13 cellular contexts compared by ENCODE assay signal in the genomic region with DNA sequence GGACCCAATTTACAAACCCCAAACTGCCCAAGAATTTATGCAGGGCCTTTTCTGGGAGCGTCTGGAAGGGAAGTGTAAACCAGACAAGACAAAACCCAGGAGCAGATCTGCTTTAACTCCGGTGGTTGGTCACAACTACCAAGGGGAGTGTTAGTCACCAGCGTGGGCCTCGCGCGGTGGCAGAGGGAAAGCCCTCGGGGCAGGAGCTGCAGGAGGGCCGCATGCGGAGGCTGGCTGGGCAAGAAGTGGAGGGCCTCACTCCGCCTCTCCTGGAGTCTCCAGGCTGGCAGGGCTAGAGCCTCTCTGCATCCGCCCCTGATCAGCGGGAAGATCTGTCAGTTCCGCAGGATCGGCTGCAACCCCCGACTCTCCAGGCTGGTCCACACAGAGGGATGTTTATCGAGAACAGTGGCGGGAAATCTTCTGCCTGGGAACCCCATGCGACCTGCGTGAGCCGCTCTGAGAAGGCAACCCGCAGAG. TPM values are rescaled to one million over a fixed set of nuclear protein-coding genes. Genes with fewer than 3 reads are reported as not detected.
DNase-seq lines count a peak whose midpoint lies in the region; ATAC-seq and TF ChIP-seq lines count a peak whose summit lies in the region.
"Had no signal": no experiment of that assay in that cellular context is flagged by ENCODE, and none has a peak within 500 bp of the region (broad histone marks: within the 10 kb centered on the region; RNA-seq: fewer than 3 reads in every experiment).

No MANE protein-coding gene starts in this region.

- peaks cover 5% of the 10 kb centered on the region for H3K4me1 ChIP-seq in mucosa of descending colon (ENCODE audit: low read depth)

- intact Hi-C loops in mucosa of descending colon (cut with DNase I, micrococcal nuclease) = no loop called here

- H3K36me3 ChIP-seq in neural cell (ENCODE audit: insufficient read depth, low read length) (no peaks in the 10 kb centered on the region), mucosa of descending colon (ENCODE audit: low read depth) (no peaks in the 10 kb centered on the region)
- H3K36me3 ChIP-seq: BLaER1 treated with 17β-estradiol and CSF1 and Interleukin-3, amounts not matched to agents 10 nM and 100 nM had no signal

- H3K4me3 ChIP-seq in AG09309 (ENCODE audit: control insufficient read depth, low read depth, low read length) = peak overlapping the region; percentile 46
- H3K4me3 ChIP-seq in fibroblast of mammary gland (ENCODE audit: control insufficient read depth, low read depth, low read length) = no peak overlapping the region
- H3K4me3 ChIP-seq in neural cell (ENCODE audit: low read length) = peak overlapping the region; percentile 61
- H3K4me3 ChIP-seq in mucosa of descending colon = no peak overlapping the region
- H3K4me3 ChIP-seq: BLaER1 treated with 17β-estradiol and CSF1 and Interleukin-3, amounts not matched to agents 10 nM and 100 nM; K562 had no signal

- ATAC-seq in mucosa of descending colon = no peak
- ATAC-seq: HCT116, K562 had no signal

- POLR2A ChIA-PET in RWPE1 (lab: Yijun Ruan, JAX; ENCODE audit: low non-redundant PET) = no interaction called here

- H3K27me3 ChIP-seq in neural cell (ENCODE audit: insufficient read depth, low read depth, low read length) = peaks cover 41% of the 10 kb centered on the region
- H3K27me3 ChIP-seq: testis had no signal

- CTCF ChIA-PET in RWPE1 (lab: Yijun Ruan, JAX) = no interaction called here

- H3F3A ChIP-seq in neural cell (ENCODE audit: insufficient read depth, low read length, poor library complexity, severe bottlenecking) = no peaks in the 10 kb centered on the region

- TF ChIP-seq CTCF in AG09309 (IDR thresholded peaks at IDR 0.05; ENCODE audit: control insufficient read depth, insufficient read depth, low read depth, low read length, missing control alignments) (no peak), fibroblast of mammary gland (conservative IDR thresholded peaks at IDR 0.05; ENCODE audit: control insufficient read depth, insufficient read depth, low read depth, low read length) (no peak), neural cell (IDR thresholded peaks at IDR 0.05; ENCODE audit: poor library complexity, severe bottlenecking) (no peak), mucosa of descending colon (IDR thresholded peaks at IDR 0.05) (no peak), RWPE1 (conservative IDR thresholded peaks at IDR 0.05; ENCODE audit: low read depth) (no peak)

- no peaks in the 10 kb centered on the region for H3K79me2 ChIP-seq in neural cell (replicated peaks; ENCODE audit: insufficient read depth, low read length)

- no peaks in the 10 kb centered on the region for H3K9me2 ChIP-seq in neural cell (ENCODE audit: insufficient read depth, low read length)

- peak; percentile 73 for DNase-seq in AG09309 (ENCODE audit: low read depth)
- peak; percentile 83 for DNase-seq in RPMI7951 (ENCODE audit: low read depth)
- peak; percentile 28 for DNase-seq in fibroblast of mammary gland (ENCODE audit: low read depth)
- no peak for DNase-seq in mucosa of descending colon
- DNase-seq in RWPE1 (ENCODE audit: low spot score) = no peak
- DNase-seq in C1 segment of cervical spinal cord (lab: John Stamatoyannopoulos, UW) = no peak
- DNase-seq in NCI-H524 (lab: John Stamatoyannopoulos, UW) = no peak
- DNase-seq: activated CD4-positive, alpha-beta T cell treated with anti-CD3 and anti-CD28 coated beads, Interleukin-2, amount 50 U/mL, for 48 hours had no signal

- no peaks in the 10 kb centered on the region for H4K20me1 ChIP-seq in neural cell (ENCODE audit: insufficient read depth)
- H4K20me1 ChIP-seq: BLaER1 treated with 17β-estradiol and CSF1 and Interleukin-3, amounts not matched to agents 10 nM and 100 nM had no signal

- H3K27ac ChIP-seq in neural cell (ENCODE audit: low read length) (no peak overlapping the region), RWPE1 (no peak overlapping the region)
- H3K27ac ChIP-seq: BLaER1 treated with 17β-estradiol and CSF1 and Interleukin-3, amounts not matched to agents 10 nM and 100 nM; testis had no signal

- H2AFZ ChIP-seq in neural cell (ENCODE audit: low read depth, low read length) = no peak overlapping the region

- no peaks in the 10 kb centered on the region for H3K9me3 ChIP-seq in neural cell (ENCODE audit: low read length)
- H3K9me3 ChIP-seq in mucosa of descending colon = no peaks in the 10 kb centered on the region
- H3K9me3 ChIP-seq: testis had no signal

- H3K9ac ChIP-seq in neural cell (ENCODE audit: low read length) = no peak overlapping the region
- H3K9ac ChIP-seq: BLaER1 treated with 17β-estradiol and CSF1 and Interleukin-3, amounts not matched to agents 10 nM and 100 nM had no signal

- no peak overlapping the region for H3K4me2 ChIP-seq in neural cell (ENCODE audit: low read length)
- H3K4me2 ChIP-seq: BLaER1 treated with 17β-estradiol and CSF1 and Interleukin-3, amounts not matched to agents 10 nM and 100 nM had no signal

- TF ChIP-seq RAD21 in neural cell (conservative IDR thresholded peaks at IDR 0.05) = no peak

- no peak for TF ChIP-seq EP300 in neural cell (conservative IDR thresholded peaks at IDR 0.05; ENCODE audit: poor library complexity, severe bottlenecking)

TF ChIP-seq in neural cell, 6 proteins besides CTCF, POLR2A, EP300 and RAD21:
- TF ChIP-seq MXI1 (conservative IDR thresholded peaks at IDR 0.05; ENCODE audit: poor library complexity, severe bottlenecking) (no peak), TAF1 (IDR thresholded peaks at IDR 0.05; ENCODE audit: low read depth) (no peak), EZH2 (IDR thresholded peaks at IDR 0.05; ENCODE audit: borderline replicate concordance, insufficient read depth, low read length, poor library complexity, severe bottlenecking) (no peak), SMC3 (conservative IDR thresholded peaks at IDR 0.05; ENCODE audit: poor library complexity) (no peak), POLR2AphosphoS5 (IDR thresholded peaks at IDR 0.05) (no peak)
- TF ChIP-seq, protein P1, sequence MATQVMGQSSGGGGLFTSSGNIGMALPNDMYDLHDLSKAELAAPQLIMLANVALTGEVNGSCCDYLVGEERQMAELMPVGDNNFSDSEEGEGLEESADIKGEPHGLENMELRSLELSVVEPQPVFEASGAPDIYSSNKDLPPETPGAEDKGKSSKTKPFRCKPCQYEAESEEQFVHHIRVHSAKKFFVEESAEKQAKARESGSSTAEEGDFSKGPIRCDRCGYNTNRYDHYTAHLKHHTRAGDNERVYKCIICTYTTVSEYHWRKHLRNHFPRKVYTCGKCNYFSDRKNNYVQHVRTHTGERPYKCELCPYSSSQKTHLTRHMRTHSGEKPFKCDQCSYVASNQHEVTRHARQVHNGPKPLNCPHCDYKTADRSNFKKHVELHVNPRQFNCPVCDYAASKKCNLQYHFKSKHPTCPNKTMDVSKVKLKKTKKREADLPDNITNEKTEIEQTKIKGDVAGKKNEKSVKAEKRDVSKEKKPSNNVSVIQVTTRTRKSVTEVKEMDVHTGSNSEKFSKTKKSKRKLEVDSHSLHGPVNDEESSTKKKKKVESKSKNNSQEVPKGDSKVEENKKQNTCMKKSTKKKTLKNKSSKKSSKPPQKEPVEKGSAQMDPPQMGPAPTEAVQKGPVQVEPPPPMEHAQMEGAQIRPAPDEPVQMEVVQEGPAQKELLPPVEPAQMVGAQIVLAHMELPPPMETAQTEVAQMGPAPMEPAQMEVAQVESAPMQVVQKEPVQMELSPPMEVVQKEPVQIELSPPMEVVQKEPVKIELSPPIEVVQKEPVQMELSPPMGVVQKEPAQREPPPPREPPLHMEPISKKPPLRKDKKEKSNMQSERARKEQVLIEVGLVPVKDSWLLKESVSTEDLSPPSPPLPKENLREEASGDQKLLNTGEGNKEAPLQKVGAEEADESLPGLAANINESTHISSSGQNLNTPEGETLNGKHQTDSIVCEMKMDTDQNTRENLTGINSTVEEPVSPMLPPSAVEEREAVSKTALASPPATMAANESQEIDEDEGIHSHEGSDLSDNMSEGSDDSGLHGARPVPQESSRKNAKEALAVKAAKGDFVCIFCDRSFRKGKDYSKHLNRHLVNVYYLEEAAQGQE (IDR thresholded peaks at IDR 0.05; ENCODE audit: borderline replicate concordance) = no peak

RNA-seq across cellular contexts. Expression of gene COL24A1, which starts 2.0 kb away (rescaled TPM):
- 0.98 and 1.2 TPM in 2 replicates for total RNA-seq in RPMI7951 (2014; rRNA removed; shearing (Covaris generic))
- 0.19 and 1.1 TPM in 2 replicates for polyA plus RNA-seq in neural cell
- polyA minus RNA-seq in neural cell = 0.35 and 0.73 TPM in 2 replicates
- total RNA-seq in mucosa of descending colon = 1 to 10 TPM in 2 of 3 donors, under 1 TPM in 1; 0.41 to 6.2 (median 1.1) TPM

Comparison
In these comparisons a context has a peak if more than half of its experiments do, and no peak if none do; other contexts are left out.
1. DNase-seq: peak in AG09309 (single experiment), RPMI7951 (single experiment) and fibroblast of mammary gland (single experiment); none in mucosa of descending colon (0 of 3), RWPE1 (single experiment), C1 segment of cervical spinal cord (0 of 14) and NCI-H524 (0 of 2).
2. H3K4me3 ChIP-seq: peak in AG09309 (single experiment) and neural cell (single experiment); none in fibroblast of mammary gland (single experiment) and mucosa of descending colon (single experiment).